23 cellular contexts compared by ENCODE assay signal in the genomic region with DNA sequence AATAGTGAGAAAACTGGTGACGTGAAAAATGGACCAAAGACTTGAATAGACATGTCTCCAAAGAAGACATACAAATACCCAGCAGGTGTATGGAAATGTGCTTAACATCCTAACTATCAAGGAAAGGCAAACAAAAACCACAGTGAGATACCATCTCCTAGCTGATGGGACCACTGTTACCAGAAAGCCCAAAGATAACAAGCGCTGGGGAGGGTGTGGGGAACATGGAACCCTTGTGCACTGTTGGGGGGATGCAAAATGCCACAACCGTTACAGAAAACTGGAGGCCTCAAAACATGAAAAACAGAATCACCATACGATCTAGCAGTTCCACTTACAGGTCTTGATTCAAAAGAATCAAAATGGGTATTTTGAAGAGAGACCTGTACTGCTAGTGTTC. TPM values are rescaled to one million over a fixed set of nuclear protein-coding genes. Genes with fewer than 3 reads are reported as not detected.
DNase-seq lines count a peak whose midpoint lies in the region; ATAC-seq, FAIRE-seq and TF ChIP-seq lines count a peak whose summit lies in the region.
"Had no signal": no experiment of that assay in that cellular context is flagged by ENCODE, and none has a peak within 500 bp of the region (broad histone marks: within the 10 kb centered on the region; RNA-seq: fewer than 3 reads in every experiment).

No MANE protein-coding gene starts in this region.

- no peaks in the 10 kb centered on the region for H3K9me3 Mint-ChIP-seq in activated CD8-positive, alpha-beta T cell treated with anti-CD3 and anti-CD28 coated beads for 36 hours
- no peaks in the 10 kb centered on the region for H3K9me3 Mint-ChIP-seq in activated CD8-positive, alpha-beta T cell treated with anti-CD3 and anti-CD28 coated beads, Interleukin-2, amount 10 ng/mL, durations not matched to agents 7 days and 5 days (ENCODE audit: insufficient read depth)
- H3K9me3 Mint-ChIP-seq in naive thymus-derived CD4-positive, alpha-beta T cell = no peaks in the 10 kb centered on the region
- H3K9me3 Mint-ChIP-seq in activated T-helper 1 cell treated with anti-CD3 and anti-CD28 coated beads, Interleukin-12 subunit alpha, Interleukin-12 subunit beta, Interleukin-2, Interleukin-4 antibody, amounts not matched to agents 30 ng/mL and 10 ng/mL and 1 ng/mL, durations not matched to agents 14 hours and 24 hours and 36 hours = no peaks in the 10 kb centered on the region
- H3K9me3 Mint-ChIP-seq: CD4-positive, alpha-beta memory T cell had no signal

- TF ChIP-seq POLR2A in GM12878 (IDR thresholded peaks at IDR 0.05; ENCODE audit: low read depth, low read length) = no peak

- H3K4me3 Mint-ChIP-seq in activated CD8-positive, alpha-beta T cell treated with anti-CD3 and anti-CD28 coated beads for 36 hours = no peak overlapping the region
- H3K4me3 Mint-ChIP-seq in activated CD8-positive, alpha-beta T cell treated with anti-CD3 and anti-CD28 coated beads, Interleukin-2, amount 10 ng/mL, durations not matched to agents 7 days and 5 days = no peak overlapping the region
- no peak overlapping the region for H3K4me3 Mint-ChIP-seq in naive thymus-derived CD4-positive, alpha-beta T cell
- H3K4me3 Mint-ChIP-seq in activated T-helper 1 cell treated with anti-CD3 and anti-CD28 coated beads, Interleukin-12 subunit alpha, Interleukin-12 subunit beta, Interleukin-2, Interleukin-4 antibody, amounts not matched to agents 30 ng/mL and 10 ng/mL and 1 ng/mL, durations not matched to agents 14 hours and 24 hours and 36 hours = no peak overlapping the region
- H3K4me3 Mint-ChIP-seq: CD14-positive monocyte; CD4-positive, alpha-beta memory T cell had no signal

- H3K27me3 ChIP-seq in GM12878 (replicated peaks in 1 of 2; ENCODE audit: control insufficient read depth in 2 of 2, insufficient read depth in 2 of 2, low read length in 1 of 2) = no peaks in the 10 kb centered on the region
- H3K27me3 ChIP-seq in naive thymus-derived CD4-positive, alpha-beta T cell (ENCODE audit: control insufficient read depth in 2 of 2, insufficient read depth in 2 of 2, low read length in 2 of 2) = no peaks in the 10 kb centered on the region
- H3K27me3 ChIP-seq: BLaER1 had no signal

- SMC1A ChIA-PET in GM12878 (lab: Charles Lee; ENCODE audit: uncharacterized antibody, unreplicated experiment) = no interaction called here

- no peak for ATAC-seq in activated CD8-positive, alpha-beta T cell treated with anti-CD3 and anti-CD28 coated beads for 36 hours
- no peak for ATAC-seq in activated CD8-positive, alpha-beta T cell treated with anti-CD3 and anti-CD28 coated beads, Interleukin-2, amount 10 ng/mL, durations not matched to agents 7 days and 5 days
- no peak for ATAC-seq in GM12878
- no peak for ATAC-seq in naive thymus-derived CD4-positive, alpha-beta T cell
- no peak for ATAC-seq in HG02763 (IDR thresholded peaks at IDR 0.05; ENCODE audit: unreplicated experiment)

- no peak for TF ChIP-seq RAD21 in GM12878 (IDR thresholded peaks at IDR 0.05; ENCODE audit: insufficient read depth, low read depth, low read length)

- FAIRE-seq in GM12878 (lab: Jason Lieb, UNC) = no peak
- FAIRE-seq: GM12892, GM18507 had no signal

- no peak for TF ChIP-seq EP300 in GM12878 (IDR thresholded peaks at IDR 0.05; ENCODE audit: borderline replicate concordance in 1 of 2, control insufficient read depth in 1 of 2, low read depth in 2 of 2, low read length in 2 of 2)

- peak overlapping the region; percentile 6 for H3K27ac Mint-ChIP-seq in activated CD8-positive, alpha-beta T cell treated with anti-CD3 and anti-CD28 coated beads for 36 hours
- no peak overlapping the region for H3K27ac Mint-ChIP-seq in activated CD8-positive, alpha-beta T cell treated with anti-CD3 and anti-CD28 coated beads, Interleukin-2, amount 10 ng/mL, durations not matched to agents 7 days and 5 days
- H3K27ac Mint-ChIP-seq in naive thymus-derived CD4-positive, alpha-beta T cell = peak overlapping the region in 5 of 9 donors; percentile 32 to 54 (median 41)
- no peak overlapping the region for H3K27ac Mint-ChIP-seq in activated T-helper 1 cell treated with anti-CD3 and anti-CD28 coated beads, Interleukin-12 subunit alpha, Interleukin-12 subunit beta, Interleukin-2, Interleukin-4 antibody, amounts not matched to agents 30 ng/mL and 10 ng/mL and 1 ng/mL, durations not matched to agents 14 hours and 24 hours and 36 hours

- H3K9ac ChIP-seq in GM12878 (ENCODE audit: control insufficient read depth, insufficient read depth, low read length) = no peak overlapping the region
- H3K9ac ChIP-seq: BLaER1, GM23248 had no signal

- WGBS in GM12878 (ENCODE audit: insufficient coverage, insufficient replicate concordance, low lambda C conversion rate, missing lambda C conversion rate) = 69% methylated on average over 4 of the region's 4 CpGs

- DNase-seq in activated CD8-positive, alpha-beta T cell treated with anti-CD3 and anti-CD28 coated beads for 36 hours = no peak
- no peak for DNase-seq in activated CD8-positive, alpha-beta T cell treated with anti-CD3 and anti-CD28 coated beads, Interleukin-2, amount 10 ng/mL, durations not matched to agents 7 days and 5 days
- DNase-seq in Jurkat, Clone E6-1 (ENCODE audit: low read depth, low spot score) = peak; percentile 91
- no peak for DNase-seq in GM12878 (ENCODE audit: low read depth, low spot score)
- DNase-seq in naive thymus-derived CD4-positive, alpha-beta T cell = no peak
- DNase-seq in activated T-helper 1 cell treated with anti-CD3 and anti-CD28 coated beads, Interleukin-12 subunit alpha, Interleukin-12 subunit beta, Interleukin-2, Interleukin-4 antibody, amounts not matched to agents 30 ng/mL and 10 ng/mL and 1 ng/mL, durations not matched to agents 14 hours and 24 hours and 36 hours (ENCODE audit: low spot score) = no peak
- DNase-seq in G401 (ENCODE audit: low spot score) = no peak
- DNase-seq: 8988T; CD4-positive, alpha-beta memory T cell; DMS79 treated with DMSO at 0.1 percent for 48 hours; GM23248; IMR-90 had no signal

- no peaks in the 10 kb centered on the region for H4K20me1 ChIP-seq in GM12878 (ENCODE audit: control insufficient read depth, insufficient read depth)

- no peaks in the 10 kb centered on the region for H3K4me1 ChIP-seq in GM12878 (ENCODE audit: control insufficient read depth, insufficient read depth, low read length)
- peaks cover 0 to 10% of the 10 kb centered on the region in 2 donors for H3K4me1 ChIP-seq in naive thymus-derived CD4-positive, alpha-beta T cell (ENCODE audit: control insufficient read depth in 2 of 2, insufficient read depth in 2 of 2, low read length in 2 of 2)
- H3K4me1 ChIP-seq: BLaER1, HAP-1 had no signal

- H3K36me3 Mint-ChIP-seq in activated CD8-positive, alpha-beta T cell treated with anti-CD3 and anti-CD28 coated beads for 36 hours (ENCODE audit: low read depth) = peaks cover 56% of the 10 kb centered on the region
- peaks cover 73% of the 10 kb centered on the region for H3K36me3 Mint-ChIP-seq in activated CD8-positive, alpha-beta T cell treated with anti-CD3 and anti-CD28 coated beads, Interleukin-2, amount 10 ng/mL, durations not matched to agents 7 days and 5 days (ENCODE audit: low read depth)
- peaks cover 36 to 65% (median 42%) of the 10 kb centered on the region in 5 donors for H3K36me3 Mint-ChIP-seq in naive thymus-derived CD4-positive, alpha-beta T cell
- H3K36me3 Mint-ChIP-seq in activated T-helper 1 cell treated with anti-CD3 and anti-CD28 coated beads, Interleukin-12 subunit alpha, Interleukin-12 subunit beta, Interleukin-2, Interleukin-4 antibody, amounts not matched to agents 30 ng/mL and 10 ng/mL and 1 ng/mL, durations not matched to agents 14 hours and 24 hours and 36 hours (ENCODE audit: low read depth) = peaks cover 67% of the 10 kb centered on the region

- intact Hi-C loops in activated CD8-positive, alpha-beta T cell treated with anti-CD3 and anti-CD28 coated beads for 36 hours (cut with micrococcal nuclease) = no loop called here
- intact Hi-C loops in GM12878 (cut with micrococcal nuclease; ENCODE audit: unreplicated experiment) = no loop called here
- intact Hi-C loops in naive thymus-derived CD4-positive, alpha-beta T cell (cut with micrococcal nuclease) = no loop called here
- intact Hi-C loops in activated T-helper 1 cell treated with anti-CD3 and anti-CD28 coated beads, Interleukin-12 subunit alpha, Interleukin-12 subunit beta, Interleukin-2, Interleukin-4 antibody, amounts not matched to agents 30 ng/mL and 10 ng/mL and 1 ng/mL, durations not matched to agents 14 hours and 24 hours and 36 hours (cut with micrococcal nuclease) = no loop called here

- POLR2A ChIA-PET in activated CD8-positive, alpha-beta T cell treated with anti-CD3 and anti-CD28 coated beads for 36 hours (lab: Charles Lee) = no interaction called here
- POLR2A ChIA-PET in activated CD8-positive, alpha-beta T cell treated with anti-CD3 and anti-CD28 coated beads, Interleukin-2, amount 10 ng/mL, durations not matched to agents 7 days and 5 days (lab: Charles Lee) = no interaction called here
- POLR2A ChIA-PET in GM12878 (lab: Charles Lee) = no interaction called here
- POLR2A ChIA-PET in naive thymus-derived CD4-positive, alpha-beta T cell (lab: Charles Lee) = no interaction called here

- H3K36me3 ChIP-seq in GM12878 (ENCODE audit: control insufficient read depth in 2 of 2, insufficient read depth in 2 of 2, low read length in 1 of 2) = peaks cover 43 to 62% of the 10 kb centered on the region in 2 experiments
- peaks cover 18 to 94% (median 38%) of the 10 kb centered on the region in 3 experiments for H3K36me3 ChIP-seq in naive thymus-derived CD4-positive, alpha-beta T cell (ENCODE audit: control insufficient read depth in 2 of 3, insufficient read depth in 3 of 3, low read length in 3 of 3)
- H3K36me3 ChIP-seq: BLaER1 had no signal

- RAD21 ChIA-PET in GM12878 (lab: Charles Lee; ENCODE audit: unreplicated experiment) = no interaction called here

- H3K27me3 Mint-ChIP-seq in activated CD8-positive, alpha-beta T cell treated with anti-CD3 and anti-CD28 coated beads for 36 hours = no peaks in the 10 kb centered on the region
- no peaks in the 10 kb centered on the region for H3K27me3 Mint-ChIP-seq in activated CD8-positive, alpha-beta T cell treated with anti-CD3 and anti-CD28 coated beads, Interleukin-2, amount 10 ng/mL, durations not matched to agents 7 days and 5 days (ENCODE audit: low read depth)
- H3K27me3 Mint-ChIP-seq in naive thymus-derived CD4-positive, alpha-beta T cell = no peaks in the 10 kb centered on the region
- no peaks in the 10 kb centered on the region for H3K27me3 Mint-ChIP-seq in activated T-helper 1 cell treated with anti-CD3 and anti-CD28 coated beads, Interleukin-12 subunit alpha, Interleukin-12 subunit beta, Interleukin-2, Interleukin-4 antibody, amounts not matched to agents 30 ng/mL and 10 ng/mL and 1 ng/mL, durations not matched to agents 14 hours and 24 hours and 36 hours (ENCODE audit: insufficient read depth)
- H3K27me3 Mint-ChIP-seq: CD4-positive, alpha-beta memory T cell had no signal

- no peak overlapping the region for H3K4me2 ChIP-seq in GM12878 (ENCODE audit: control insufficient read depth, insufficient read depth)
- H3K4me2 ChIP-seq: BLaER1 had no signal

- CTCF ChIA-PET in activated CD8-positive, alpha-beta T cell treated with anti-CD3 and anti-CD28 coated beads for 36 hours (lab: Charles Lee) = interaction anchor here (1.4 kb wide), 1 partner anchor 11 kb away, joined by 6 read pairs; no protein-coding TSS in a partner anchor
- CTCF ChIA-PET in activated CD8-positive, alpha-beta T cell treated with anti-CD3 and anti-CD28 coated beads, Interleukin-2, amount 10 ng/mL, durations not matched to agents 7 days and 5 days (lab: Charles Lee) = no interaction called here
- CTCF ChIA-PET in GM12878 (lab: Yijun Ruan, JAX) = no interaction called here
- CTCF ChIA-PET in naive thymus-derived CD4-positive, alpha-beta T cell (lab: Charles Lee) = no interaction called here

- H3K9me3 ChIP-seq in GM12878 (replicated peaks; ENCODE audit: control insufficient read depth, insufficient read depth, low read length) = no peaks in the 10 kb centered on the region
- H3K9me3 ChIP-seq in naive thymus-derived CD4-positive, alpha-beta T cell (ENCODE audit: control insufficient read depth in 2 of 3, low read length in 3 of 3) = no peaks in the 10 kb centered on the region
- H3K9me3 ChIP-seq: BLaER1, HAP-1 had no signal

- in situ Hi-C loops in GM12878 (cut with MboI) = no loop called here
- in situ Hi-C loops in G401 (cut with HindIII; ENCODE audit: low sequenced_read_pairs) = no loop called here

- H3K4me1 Mint-ChIP-seq in activated CD8-positive, alpha-beta T cell treated with anti-CD3 and anti-CD28 coated beads for 36 hours (ENCODE audit: low read depth) = peaks cover 16% of the 10 kb centered on the region
- H3K4me1 Mint-ChIP-seq in activated CD8-positive, alpha-beta T cell treated with anti-CD3 and anti-CD28 coated beads, Interleukin-2, amount 10 ng/mL, durations not matched to agents 7 days and 5 days (ENCODE audit: low read depth) = peaks cover 18% of the 10 kb centered on the region
- H3K4me1 Mint-ChIP-seq in naive thymus-derived CD4-positive, alpha-beta T cell = peaks cover 8 to 35% (median 30%) of the 10 kb centered on the region in 7 donors
- peaks cover 6% of the 10 kb centered on the region for H3K4me1 Mint-ChIP-seq in activated T-helper 1 cell treated with anti-CD3 and anti-CD28 coated beads, Interleukin-12 subunit alpha, Interleukin-12 subunit beta, Interleukin-2, Interleukin-4 antibody, amounts not matched to agents 30 ng/mL and 10 ng/mL and 1 ng/mL, durations not matched to agents 14 hours and 24 hours and 36 hours (ENCODE audit: low read depth)

- no peaks in the 10 kb centered on the region for H3K79me2 ChIP-seq in GM12878 (ENCODE audit: control insufficient read depth, insufficient read depth, low read length)

- TSS peak; percentile 28 for BruUV-seq in GM12878 (replicated peaks; lab: Mats Ljungman, UMichigan)

- H3K27ac ChIP-seq in GM12878 (ENCODE audit: control insufficient read depth, insufficient read depth) = no peak overlapping the region
- no peak overlapping the region for H3K27ac ChIP-seq in naive thymus-derived CD4-positive, alpha-beta T cell (ENCODE audit: low read depth, low read length)
- H3K27ac ChIP-seq: BLaER1, GM23248, HL-60 had no signal

- no peak overlapping the region; the same call in 1 of the 2 replicates for H3K4me3 ChIP-seq in Jurkat, Clone E6-1 (ENCODE audit: low read length)
- no peak overlapping the region for H3K4me3 ChIP-seq in GM12878
- no peak overlapping the region for H3K4me3 ChIP-seq in naive thymus-derived CD4-positive, alpha-beta T cell (ENCODE audit: low read length)
- H3K4me3 ChIP-seq: BLaER1, GM23248, HAP-1 had no signal

- H2AFZ ChIP-seq in GM12878 (ENCODE audit: control insufficient read depth, low read depth, low read length) = no peak overlapping the region
- H2AFZ ChIP-seq: GM23248 had no signal

- no peak for TF ChIP-seq CTCF in activated CD8-positive, alpha-beta T cell treated with anti-CD3 and anti-CD28 coated beads for 36 hours (IDR thresholded peaks at IDR 0.05)
- no peak for TF ChIP-seq CTCF in GM12878 (IDR thresholded peaks at IDR 0.05 in 2 of 3, conservative IDR thresholded peaks at IDR 0.05 in 1 of 3; ENCODE audit: control insufficient read depth in 2 of 3, extremely low read depth in 1 of 3, insufficient read depth in 1 of 3, low read depth in 3 of 3, low read length in 3 of 3)

RNA-seq across cellular contexts. Expression of gene RBM38, which starts 19.8 kb away (rescaled TPM):
- 100 to 1,000 TPM; 114 to 116 TPM for total RNA-seq in activated CD8-positive, alpha-beta T cell treated with anti-CD3 and anti-CD28 coated beads for 36 hours
- total RNA-seq in activated CD8-positive, alpha-beta T cell treated with anti-CD3 and anti-CD28 coated beads, Interleukin-2, amount 10 ng/mL, durations not matched to agents 7 days and 5 days = 10 to 100 TPM; 53.8 to 57.1 TPM
- polyA plus RNA-seq in Jurkat, Clone E6-1 (2012; ENCODE audit: insufficient read depth, insufficient read length) = 66.7 TPM
- total RNA-seq in GM12878 (2013; cell fraction: nucleolus; rRNA removed) = 58.6 and 73.2 TPM in 2 replicates
- total RNA-seq in GM12878 (2014; rRNA removed) (68.6 and 79.7 TPM in 2 replicates), GM12878 (2014; rRNA removed; fragmentation: Illumina TruSeq; extraction: Trizol) (23.2 and 27.5 TPM in 2 replicates), GM12878 (2021) (102 and 104 TPM in 2 replicates)
- 37.7 TPM for polyA plus RNA-seq in GM12878 (2011; ENCODE audit: low read depth)
- polyA plus RNA-seq in GM12878 (2011; rRNA removed) (29.9 and 57.3 TPM in 2 replicates), GM12878 (2014; fragmentation: Illumina TruSeq; extraction: Trizol) (4.3 and 22.9 TPM in 2 replicates), GM12878 (2014; fragmentation: Nextera tagmentation; extraction: Ambion mirVana) (1 to 10 TPM in 1 of 2 experiments, under 1 TPM in 1; 0.32 to 1.3 TPM), GM12878 (2014; rRNA removed) (118 and 127 TPM in 2 replicates), GM12878 (2016; fragmentation: Nextera tagmentation; extraction: Ambion mirVana) (10 to 100 TPM; 10.4 to 13.2 TPM)
- 90.6 and 104 TPM in 2 replicates for polyA plus RNA-seq in GM12878 (2011; cell fraction: cytosol; rRNA removed)
- 86.7 and 88.5 TPM in 2 replicates for polyA plus RNA-seq in GM12878 (2011; cell fraction: nucleus; rRNA removed)
- polyA plus RNA-seq in GM12878 (2012) = 96.5 and 121 TPM in 2 replicates
- polyA minus RNA-seq in GM12878 (2011; rRNA and poly(A)+ RNA removed) = 24.3 and 61.6 TPM in 2 replicates
- polyA minus RNA-seq in GM12878 (2011; cell fraction: cytosol; rRNA and poly(A)+ RNA removed) = 39.3 and 39.8 TPM in 2 replicates
- 16.6 and 21.1 TPM in 2 replicates for polyA minus RNA-seq in GM12878 (2011; cell fraction: nucleus; rRNA and poly(A)+ RNA removed)
- 100 to 1,000 TPM in 4 of 5 experiments, 10 to 100 TPM in 1; 70.6 to 260 (median 127) TPM for total RNA-seq in naive thymus-derived CD4-positive, alpha-beta T cell
- 100 to 1,000 TPM in 1 of 2 donors, 10 to 100 TPM in 1; 63.0 to 129 TPM for polyA plus RNA-seq in naive thymus-derived CD4-positive, alpha-beta T cell
- total RNA-seq in activated T-helper 1 cell treated with anti-CD3 and anti-CD28 coated beads, Interleukin-12 subunit alpha, Interleukin-12 subunit beta, Interleukin-2, Interleukin-4 antibody, amounts not matched to agents 30 ng/mL and 10 ng/mL and 1 ng/mL, durations not matched to agents 14 hours and 24 hours and 36 hours = 90.4 and 92.5 TPM in 2 replicates
- 74.9 and 101 TPM in 2 replicates for total RNA-seq in G401 (2014; rRNA removed; shearing (Covaris generic))

RNA-seq across cellular contexts. Expression of gene RAE1, which starts 20.3 kb away (rescaled TPM):
- 10 to 100 TPM; 41.1 to 42.9 TPM for total RNA-seq in activated CD8-positive, alpha-beta T cell treated with anti-CD3 and anti-CD28 coated beads for 36 hours
- 10 to 100 TPM; 35.0 to 37.2 TPM for total RNA-seq in activated CD8-positive, alpha-beta T cell treated with anti-CD3 and anti-CD28 coated beads, Interleukin-2, amount 10 ng/mL, durations not matched to agents 7 days and 5 days
- 81.1 TPM for polyA plus RNA-seq in Jurkat, Clone E6-1 (2012; ENCODE audit: insufficient read depth, insufficient read length)
- total RNA-seq in GM12878 (2013; cell fraction: nucleolus; rRNA removed) = 53.1 and 64.9 TPM in 2 replicates
- total RNA-seq in GM12878 (2014; rRNA removed) = 38.4 and 39.1 TPM in 2 replicates
- total RNA-seq in GM12878 (2014; rRNA removed; fragmentation: Illumina TruSeq; extraction: Trizol) = 41.9 and 44.1 TPM in 2 replicates
- 34.2 and 36.1 TPM in 2 replicates for total RNA-seq in GM12878 (2021)
- 27.0 TPM for polyA plus RNA-seq in GM12878 (2011; ENCODE audit: low read depth)
- polyA plus RNA-seq in GM12878 (2011; rRNA removed) = 28.7 and 33.1 TPM in 2 replicates
- polyA plus RNA-seq in GM12878 (2011; cell fraction: cytosol; rRNA removed) = 46.0 and 95.5 TPM in 2 replicates
- polyA plus RNA-seq in GM12878 (2011; cell fraction: nucleus; rRNA removed) = 109 and 137 TPM in 2 replicates
- polyA plus RNA-seq in GM12878 (2012) = 29.3 and 29.4 TPM in 2 replicates
- polyA plus RNA-seq in GM12878 (2014; fragmentation: Illumina TruSeq; extraction: Trizol) = 50.0 and 54.4 TPM in 2 replicates
- polyA plus RNA-seq in GM12878 (2014; fragmentation: Nextera tagmentation; extraction: Ambion mirVana) = 100 to 1,000 TPM in 1 of 2 experiments, 10 to 100 TPM in 1; 93.0 to 107 TPM
- 30.7 and 38.9 TPM in 2 replicates for polyA plus RNA-seq in GM12878 (2014; rRNA removed)
- 10 to 100 TPM; 83.1 to 91.3 TPM for polyA plus RNA-seq in GM12878 (2016; fragmentation: Nextera tagmentation; extraction: Ambion mirVana)
- 45.1 and 67.6 TPM in 2 replicates for polyA minus RNA-seq in GM12878 (2011; rRNA and poly(A)+ RNA removed)
- 11.0 and 17.0 TPM in 2 replicates for polyA minus RNA-seq in GM12878 (2011; cell fraction: cytosol; rRNA and poly(A)+ RNA removed)
- polyA minus RNA-seq in GM12878 (2011; cell fraction: nucleus; rRNA and poly(A)+ RNA removed) = 63.8 and 74.1 TPM in 2 replicates
- 10 to 100 TPM; 31.0 to 41.3 (median 35.2) TPM for total RNA-seq in naive thymus-derived CD4-positive, alpha-beta T cell
- 10 to 100 TPM; 47.4 to 65.1 TPM for polyA plus RNA-seq in naive thymus-derived CD4-positive, alpha-beta T cell
- 54.4 and 59.2 TPM in 2 replicates for total RNA-seq in activated T-helper 1 cell treated with anti-CD3 and anti-CD28 coated beads, Interleukin-12 subunit alpha, Interleukin-12 subunit beta, Interleukin-2, Interleukin-4 antibody, amounts not matched to agents 30 ng/mL and 10 ng/mL and 1 ng/mL, durations not matched to agents 14 hours and 24 hours and 36 hours
- 77.4 and 81.3 TPM in 2 replicates for total RNA-seq in G401 (2014; rRNA removed; shearing (Covaris generic))

RNA-seq across cellular contexts. Expression of gene SPO11, which starts 41.8 kb away (rescaled TPM):
- total RNA-seq in activated CD8-positive, alpha-beta T cell treated with anti-CD3 and anti-CD28 coated beads for 36 hours = not detected
- total RNA-seq in activated CD8-positive, alpha-beta T cell treated with anti-CD3 and anti-CD28 coated beads, Interleukin-2, amount 10 ng/mL, durations not matched to agents 7 days and 5 days = not detected
- polyA plus RNA-seq in Jurkat, Clone E6-1 (2012; ENCODE audit: insufficient read depth, insufficient read length) = not detected
- not detected in 2 replicates for total RNA-seq in GM12878 (2013; cell fraction: nucleolus; rRNA removed)
- total RNA-seq in GM12878 (2014; rRNA removed) (not detected in 2 replicates), GM12878 (2014; rRNA removed; fragmentation: Illumina TruSeq; extraction: Trizol) (not detected in 2 replicates), GM12878 (2021) (not detected in 2 replicates)
- polyA plus RNA-seq in GM12878 (2011; ENCODE audit: low read depth) = not detected
- polyA plus RNA-seq in GM12878 (2011; rRNA removed) (not detected in 2 replicates), GM12878 (2014; fragmentation: Illumina TruSeq; extraction: Trizol) (not detected in 2 replicates), GM12878 (2014; fragmentation: Nextera tagmentation; extraction: Ambion mirVana) (not detected), GM12878 (2014; rRNA removed) (not detected in 2 replicates), GM12878 (2016; fragmentation: Nextera tagmentation; extraction: Ambion mirVana) (not detected)
- polyA plus RNA-seq in GM12878 (2011; cell fraction: cytosol; rRNA removed) = not detected in 2 replicates
- polyA plus RNA-seq in GM12878 (2011; cell fraction: nucleus; rRNA removed) = not detected in 2 replicates
- polyA plus RNA-seq in GM12878 (2012) = not detected in 2 replicates
- polyA minus RNA-seq in GM12878 (2011; rRNA and poly(A)+ RNA removed) = not detected in 2 replicates
- not detected in 2 replicates for polyA minus RNA-seq in GM12878 (2011; cell fraction: cytosol; rRNA and poly(A)+ RNA removed)
- polyA minus RNA-seq in GM12878 (2011; cell fraction: nucleus; rRNA and poly(A)+ RNA removed) = not detected in 2 replicates
- total RNA-seq in naive thymus-derived CD4-positive, alpha-beta T cell = not detected
- not detected for polyA plus RNA-seq in naive thymus-derived CD4-positive, alpha-beta T cell
- not detected in 2 replicates for total RNA-seq in activated T-helper 1 cell treated with anti-CD3 and anti-CD28 coated beads, Interleukin-12 subunit alpha, Interleukin-12 subunit beta, Interleukin-2, Interleukin-4 antibody, amounts not matched to agents 30 ng/mL and 10 ng/mL and 1 ng/mL, durations not matched to agents 14 hours and 24 hours and 36 hours
- not detected in 2 replicates for total RNA-seq in G401 (2014; rRNA removed; shearing (Covaris generic))
- total RNA-seq: A673; CD4-positive, alpha-beta memory T cell; GM23248; H4; HT1080; IMR-90 had no signal
- polyA plus RNA-seq: AG04450; CD14-positive monocyte; CD4-positive, alpha-beta memory T cell; GM23248; IMR-90 had no signal

Comparison
In these comparisons a context has a peak if more than half of its experiments do, and no peak if none do; other contexts are left out.
1. H3K27ac Mint-ChIP-seq: peak in activated CD8-positive, alpha-beta T cell treated with anti-CD3 and anti-CD28 coated beads for 36 hours (single experiment) and naive thymus-derived CD4-positive, alpha-beta T cell (5 of 9); none in activated CD8-positive, alpha-beta T cell treated with anti-CD3 and anti-CD28 coated beads, Interleukin-2, amount 10 ng/mL, durations not matched to agents 7 days and 5 days (single experiment) and activated T-helper 1 cell treated with anti-CD3 and anti-CD28 coated beads, Interleukin-12 subunit alpha, Interleukin-12 subunit beta, Interleukin-2, Interleukin-4 antibody, amounts not matched to agents 30 ng/mL and 10 ng/mL and 1 ng/mL, durations not matched to agents 14 hours and 24 hours and 36 hours (single experiment).